Comparison of ENCODE assay signal across 1 cellular context in the genomic region with DNA sequence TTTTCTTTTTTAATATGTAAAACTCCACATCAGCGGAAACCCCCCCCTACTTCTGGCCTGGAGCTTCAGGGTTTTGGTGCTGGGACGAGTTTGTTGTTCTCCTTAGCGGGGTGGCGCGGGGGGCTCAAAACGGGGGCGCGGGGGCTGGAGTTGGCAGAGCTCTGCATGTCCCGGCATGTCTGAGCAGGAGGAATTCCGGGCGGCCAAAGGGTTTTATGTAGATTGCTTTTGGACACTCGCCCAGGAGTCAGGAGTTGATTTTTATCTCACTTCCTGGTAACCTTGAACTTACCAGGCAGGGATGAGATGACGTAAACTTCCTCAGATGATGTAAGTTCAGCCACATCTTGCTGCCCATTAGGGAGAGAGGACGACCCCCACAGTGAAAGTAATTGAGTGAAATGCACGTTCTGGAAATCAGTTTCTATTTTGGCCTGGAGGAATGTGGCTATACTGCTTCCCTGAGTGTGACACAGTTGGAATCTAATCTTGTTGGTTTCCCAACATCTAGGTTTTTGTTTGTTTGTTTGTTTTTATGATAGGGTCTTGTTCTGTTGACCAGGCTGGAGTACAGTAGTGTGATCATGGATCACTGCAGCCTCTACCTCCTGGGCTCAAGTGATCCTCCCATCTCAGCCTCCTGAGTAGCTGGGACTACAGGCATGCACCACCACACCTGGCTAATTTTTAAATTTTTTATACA.
TF ChIP-seq lines count a peak whose summit lies in the region.

No MANE protein-coding gene starts in this region.

TF ChIP-seq in K562, 482 proteins besides CTCF, POLR2A, EP300 and RAD21 (continued from another document and continues in another):
- TF ChIP-seq ZNF551 (CRISPR knock-in tag; IDR thresholded peaks at IDR 0.05) (no peak), ZNF41 (CRISPR knock-in tag; conservative IDR thresholded peaks at IDR 0.05) (peak; percentile 69), ESRRA (IDR thresholded peaks at IDR 0.05; ENCODE audit: borderline replicate concordance, low read depth) (peak; percentile 94), JUN (IDR thresholded peaks at IDR 0.05; ENCODE audit: borderline replicate concordance, low read depth, low read length) (peak; percentile 98), JUN (CRISPR knock-in tag; IDR thresholded peaks at IDR 0.05; ENCODE audit: borderline replicate concordance) (peak; percentile 92; the same call in 1 of the 2 replicates), SIN3A (IDR thresholded peaks at IDR 0.05; ENCODE audit: borderline replicate concordance in 2 of 2, control insufficient read depth in 1 of 2, low read depth in 2 of 2, low read length in 2 of 2) (no peak), MAFG (tag; conservative IDR thresholded peaks at IDR 0.05) (no peak), ZNF766 (CRISPR knock-in tag; conservative IDR thresholded peaks at IDR 0.05) (peak; percentile 65; the same call in 1 of the 2 replicates), CBFA2T3 (IDR thresholded peaks at IDR 0.05) (peak; percentile 50), COPS2 (conservative IDR thresholded peaks at IDR 0.05) (no peak), ZNF311 (CRISPR knock-in tag; IDR thresholded peaks at IDR 0.05) (peak; percentile 88), MCM2 (IDR thresholded peaks at IDR 0.05; ENCODE audit: low read depth) (no peak), YY1 (IDR thresholded peaks at IDR 0.05; ENCODE audit: borderline replicate concordance in 1 of 3, control insufficient read depth in 1 of 3, extremely low read depth in 1 of 3, insufficient read depth in 3 of 3, insufficient read length in 1 of 3, insufficient replicate concordance in 2 of 3, low read depth in 1 of 3, low read length in 2 of 3) (no peak), OTX1 (CRISPR knock-in tag; IDR thresholded peaks at IDR 0.05) (0 out of 2 replicates have a peak, but pooled peaks have one; percentile 59), ZFPM2 (CRISPR knock-in tag; IDR thresholded peaks at IDR 0.05) (no peak), HNRNPH1 (optimal IDR thresholded peaks at IDR 0.05; ENCODE audit: low read depth, low read length) (no peak), ARNT (IDR thresholded peaks at IDR 0.05) (peak in 1 of 2 experiments; percentile 94; a peak in 2 of 4 replicates), ZBTB8A (IDR thresholded peaks at IDR 0.05; ENCODE audit: partially characterized antibody) (no peak), HNRNPK (IDR thresholded peaks at IDR 0.05; ENCODE audit: low read depth, low read length, poor library complexity, severe bottlenecking) (no peak), KAT7 (CRISPR knock-in tag; IDR thresholded peaks at IDR 0.05; ENCODE audit: borderline replicate concordance) (no peak), TCF7L2 (IDR thresholded peaks at IDR 0.05; ENCODE audit: low read depth, low read length) (no peak), TEAD4 (IDR thresholded peaks at IDR 0.05; ENCODE audit: low read length) (peak; percentile 69), TEAD4 (CRISPR knock-in tag; IDR thresholded peaks at IDR 0.05; ENCODE audit: borderline replicate concordance) (no peak), ELF4 (CRISPR knock-in tag; IDR thresholded peaks at IDR 0.05) (peak; percentile 88), E2F3 (CRISPR knock-in tag; IDR thresholded peaks at IDR 0.05) (peak; percentile 13; the same call in 1 of the 2 replicates), NCOA4 (IDR thresholded peaks at IDR 0.05; ENCODE audit: partially characterized antibody) (no peak), PCBP1 (IDR thresholded peaks at IDR 0.05; ENCODE audit: low read depth, low read length, poor library complexity, severe bottlenecking) (no peak), SMARCB1 (IDR thresholded peaks at IDR 0.05; ENCODE audit: insufficient read length, low read depth) (no peak), MTA1 (IDR thresholded peaks at IDR 0.05; ENCODE audit: borderline replicate concordance) (peak; percentile 84), DPF2 (IDR thresholded peaks at IDR 0.05) (peak; percentile 93), RBM15 (IDR thresholded peaks at IDR 0.05; ENCODE audit: insufficient read depth, low read length) (no peak), ZNF707 (CRISPR knock-in tag; conservative IDR thresholded peaks at IDR 0.05) (no peak), SAFB (IDR thresholded peaks at IDR 0.05; ENCODE audit: borderline replicate concordance, low read depth, low read length) (no peak), PHF8 (IDR thresholded peaks at IDR 0.05; ENCODE audit: borderline replicate concordance, low read length) (no peak), TCF7 (IDR thresholded peaks at IDR 0.05; ENCODE audit: borderline replicate concordance) (no peak; the same call in 1 of the 2 replicates), ZNF79 (CRISPR knock-in tag; IDR thresholded peaks at IDR 0.05; ENCODE audit: low read depth) (0 out of 2 replicates have a peak, but pooled peaks have one; percentile 23), CTBP1 (IDR thresholded peaks at IDR 0.05; ENCODE audit: borderline replicate concordance) (peak; percentile 57; the same call in 1 of the 2 replicates)
- TF ChIP-seq, protein P1, sequence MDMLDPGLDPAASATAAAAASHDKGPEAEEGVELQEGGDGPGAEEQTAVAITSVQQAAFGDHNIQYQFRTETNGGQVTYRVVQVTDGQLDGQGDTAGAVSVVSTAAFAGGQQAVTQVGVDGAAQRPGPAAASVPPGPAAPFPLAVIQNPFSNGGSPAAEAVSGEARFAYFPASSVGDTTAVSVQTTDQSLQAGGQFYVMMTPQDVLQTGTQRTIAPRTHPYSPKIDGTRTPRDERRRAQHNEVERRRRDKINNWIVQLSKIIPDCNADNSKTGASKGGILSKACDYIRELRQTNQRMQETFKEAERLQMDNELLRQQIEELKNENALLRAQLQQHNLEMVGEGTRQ (CRISPR knock-in tag; IDR thresholded peaks at IDR 0.05), result no peak
- TF ChIP-seq, protein P2, sequence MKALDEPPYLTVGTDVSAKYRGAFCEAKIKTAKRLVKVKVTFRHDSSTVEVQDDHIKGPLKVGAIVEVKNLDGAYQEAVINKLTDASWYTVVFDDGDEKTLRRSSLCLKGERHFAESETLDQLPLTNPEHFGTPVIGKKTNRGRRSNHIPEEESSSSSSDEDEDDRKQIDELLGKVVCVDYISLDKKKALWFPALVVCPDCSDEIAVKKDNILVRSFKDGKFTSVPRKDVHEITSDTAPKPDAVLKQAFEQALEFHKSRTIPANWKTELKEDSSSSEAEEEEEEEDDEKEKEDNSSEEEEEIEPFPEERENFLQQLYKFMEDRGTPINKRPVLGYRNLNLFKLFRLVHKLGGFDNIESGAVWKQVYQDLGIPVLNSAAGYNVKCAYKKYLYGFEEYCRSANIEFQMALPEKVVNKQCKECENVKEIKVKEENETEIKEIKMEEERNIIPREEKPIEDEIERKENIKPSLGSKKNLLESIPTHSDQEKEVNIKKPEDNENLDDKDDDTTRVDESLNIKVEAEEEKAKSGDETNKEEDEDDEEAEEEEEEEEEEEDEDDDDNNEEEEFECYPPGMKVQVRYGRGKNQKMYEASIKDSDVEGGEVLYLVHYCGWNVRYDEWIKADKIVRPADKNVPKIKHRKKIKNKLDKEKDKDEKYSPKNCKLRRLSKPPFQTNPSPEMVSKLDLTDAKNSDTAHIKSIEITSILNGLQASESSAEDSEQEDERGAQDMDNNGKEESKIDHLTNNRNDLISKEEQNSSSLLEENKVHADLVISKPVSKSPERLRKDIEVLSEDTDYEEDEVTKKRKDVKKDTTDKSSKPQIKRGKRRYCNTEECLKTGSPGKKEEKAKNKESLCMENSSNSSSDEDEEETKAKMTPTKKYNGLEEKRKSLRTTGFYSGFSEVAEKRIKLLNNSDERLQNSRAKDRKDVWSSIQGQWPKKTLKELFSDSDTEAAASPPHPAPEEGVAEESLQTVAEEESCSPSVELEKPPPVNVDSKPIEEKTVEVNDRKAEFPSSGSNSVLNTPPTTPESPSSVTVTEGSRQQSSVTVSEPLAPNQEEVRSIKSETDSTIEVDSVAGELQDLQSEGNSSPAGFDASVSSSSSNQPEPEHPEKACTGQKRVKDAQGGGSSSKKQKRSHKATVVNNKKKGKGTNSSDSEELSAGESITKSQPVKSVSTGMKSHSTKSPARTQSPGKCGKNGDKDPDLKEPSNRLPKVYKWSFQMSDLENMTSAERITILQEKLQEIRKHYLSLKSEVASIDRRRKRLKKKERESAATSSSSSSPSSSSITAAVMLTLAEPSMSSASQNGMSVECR (CRISPR knock-in tag; IDR thresholded peaks at IDR 0.05), result peak; percentile 40; the same call in 1 of the 2 replicates
- TF ChIP-seq, protein P3, sequence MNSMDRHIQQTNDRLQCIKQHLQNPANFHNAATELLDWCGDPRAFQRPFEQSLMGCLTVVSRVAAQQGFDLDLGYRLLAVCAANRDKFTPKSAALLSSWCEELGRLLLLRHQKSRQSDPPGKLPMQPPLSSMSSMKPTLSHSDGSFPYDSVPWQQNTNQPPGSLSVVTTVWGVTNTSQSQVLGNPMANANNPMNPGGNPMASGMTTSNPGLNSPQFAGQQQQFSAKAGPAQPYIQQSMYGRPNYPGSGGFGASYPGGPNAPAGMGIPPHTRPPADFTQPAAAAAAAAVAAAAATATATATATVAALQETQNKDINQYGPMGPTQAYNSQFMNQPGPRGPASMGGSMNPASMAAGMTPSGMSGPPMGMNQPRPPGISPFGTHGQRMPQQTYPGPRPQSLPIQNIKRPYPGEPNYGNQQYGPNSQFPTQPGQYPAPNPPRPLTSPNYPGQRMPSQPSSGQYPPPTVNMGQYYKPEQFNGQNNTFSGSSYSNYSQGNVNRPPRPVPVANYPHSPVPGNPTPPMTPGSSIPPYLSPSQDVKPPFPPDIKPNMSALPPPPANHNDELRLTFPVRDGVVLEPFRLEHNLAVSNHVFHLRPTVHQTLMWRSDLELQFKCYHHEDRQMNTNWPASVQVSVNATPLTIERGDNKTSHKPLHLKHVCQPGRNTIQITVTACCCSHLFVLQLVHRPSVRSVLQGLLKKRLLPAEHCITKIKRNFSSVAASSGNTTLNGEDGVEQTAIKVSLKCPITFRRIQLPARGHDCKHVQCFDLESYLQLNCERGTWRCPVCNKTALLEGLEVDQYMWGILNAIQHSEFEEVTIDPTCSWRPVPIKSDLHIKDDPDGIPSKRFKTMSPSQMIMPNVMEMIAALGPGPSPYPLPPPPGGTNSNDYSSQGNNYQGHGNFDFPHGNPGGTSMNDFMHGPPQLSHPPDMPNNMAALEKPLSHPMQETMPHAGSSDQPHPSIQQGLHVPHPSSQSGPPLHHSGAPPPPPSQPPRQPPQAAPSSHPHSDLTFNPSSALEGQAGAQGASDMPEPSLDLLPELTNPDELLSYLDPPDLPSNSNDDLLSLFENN (IDR thresholded peaks at IDR 0.05; ENCODE audit: low read depth in 2 of 2, low read length in 2 of 2), result no peak
- TF ChIP-seq, protein P4, sequence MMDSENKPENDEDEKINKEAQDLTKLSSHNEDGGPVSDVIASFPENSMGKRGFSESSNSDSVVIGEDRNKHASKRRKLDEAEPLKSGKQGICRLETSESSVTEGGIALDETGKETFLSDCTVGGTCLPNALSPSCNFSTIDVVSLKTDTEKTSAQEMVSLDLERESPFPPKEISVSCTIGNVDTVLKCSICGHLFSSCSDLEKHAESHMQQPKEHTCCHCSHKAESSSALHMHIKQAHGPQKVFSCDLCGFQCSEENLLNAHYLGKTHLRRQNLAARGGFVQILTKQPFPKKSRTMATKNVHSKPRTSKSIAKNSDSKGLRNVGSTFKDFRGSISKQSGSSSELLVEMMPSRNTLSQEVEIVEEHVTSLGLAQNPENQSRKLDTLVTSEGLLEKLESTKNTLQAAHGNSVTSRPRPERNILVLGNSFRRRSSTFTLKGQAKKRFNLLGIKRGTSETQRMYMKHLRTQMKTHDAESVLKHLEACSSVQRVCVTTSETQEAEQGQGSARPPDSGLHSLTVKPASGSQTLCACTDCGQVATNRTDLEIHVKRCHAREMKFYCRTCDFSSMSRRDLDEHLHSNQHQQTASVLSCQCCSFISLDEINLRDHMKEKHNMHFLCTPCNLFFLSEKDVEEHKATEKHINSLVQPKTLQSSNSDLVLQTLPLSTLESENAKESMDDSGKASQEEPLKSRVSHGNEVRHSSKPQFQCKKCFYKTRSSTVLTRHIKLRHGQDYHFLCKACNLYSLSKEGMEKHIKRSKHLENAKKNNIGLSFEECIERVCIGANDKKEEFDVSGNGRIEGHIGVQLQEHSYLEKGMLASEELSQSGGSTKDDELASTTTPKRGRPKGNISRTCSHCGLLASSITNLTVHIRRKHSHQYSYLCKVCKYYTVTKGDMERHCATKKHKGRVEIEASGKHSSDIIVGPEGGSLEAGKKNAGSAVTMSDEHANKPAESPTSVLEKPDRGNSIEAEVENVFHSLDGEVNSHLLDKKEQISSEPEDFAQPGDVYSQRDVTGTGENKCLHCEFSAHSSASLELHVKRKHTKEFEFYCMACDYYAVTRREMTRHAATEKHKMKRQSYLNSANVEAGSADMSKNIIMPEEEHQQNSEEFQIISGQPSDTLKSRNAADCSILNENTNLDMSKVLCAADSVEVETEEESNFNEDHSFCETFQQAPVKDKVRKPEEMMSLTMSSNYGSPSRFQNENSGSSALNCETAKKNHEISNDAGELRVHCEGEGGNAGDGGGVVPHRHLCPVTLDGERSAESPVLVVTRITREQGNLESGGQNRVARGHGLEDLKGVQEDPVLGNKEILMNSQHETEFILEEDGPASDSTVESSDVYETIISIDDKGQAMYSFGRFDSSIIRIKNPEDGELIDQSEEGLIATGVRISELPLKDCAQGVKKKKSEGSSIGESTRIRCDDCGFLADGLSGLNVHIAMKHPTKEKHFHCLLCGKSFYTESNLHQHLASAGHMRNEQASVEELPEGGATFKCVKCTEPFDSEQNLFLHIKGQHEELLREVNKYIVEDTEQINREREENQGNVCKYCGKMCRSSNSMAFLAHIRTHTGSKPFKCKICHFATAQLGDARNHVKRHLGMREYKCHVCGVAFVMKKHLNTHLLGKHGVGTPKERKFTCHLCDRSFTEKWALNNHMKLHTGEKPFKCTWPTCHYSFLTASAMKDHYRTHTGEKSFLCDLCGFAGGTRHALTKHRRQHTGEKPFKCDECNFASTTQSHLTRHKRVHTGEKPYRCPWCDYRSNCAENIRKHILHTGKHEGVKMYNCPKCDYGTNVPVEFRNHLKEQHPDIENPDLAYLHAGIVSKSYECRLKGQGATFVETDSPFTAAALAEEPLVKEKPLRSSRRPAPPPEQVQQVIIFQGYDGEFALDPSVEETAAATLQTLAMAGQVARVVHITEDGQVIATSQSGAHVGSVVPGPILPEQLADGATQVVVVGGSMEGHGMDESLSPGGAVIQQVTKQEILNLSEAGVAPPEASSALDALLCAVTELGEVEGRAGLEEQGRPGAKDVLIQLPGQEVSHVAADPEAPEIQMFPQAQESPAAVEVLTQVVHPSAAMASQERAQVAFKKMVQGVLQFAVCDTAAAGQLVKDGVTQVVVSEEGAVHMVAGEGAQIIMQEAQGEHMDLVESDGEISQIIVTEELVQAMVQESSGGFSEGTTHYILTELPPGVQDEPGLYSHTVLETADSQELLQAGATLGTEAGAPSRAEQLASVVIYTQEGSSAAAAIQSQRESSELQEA (IDR thresholded peaks at IDR 0.05; ENCODE audit: low read depth), result no peak
- TF ChIP-seq, protein P5, sequence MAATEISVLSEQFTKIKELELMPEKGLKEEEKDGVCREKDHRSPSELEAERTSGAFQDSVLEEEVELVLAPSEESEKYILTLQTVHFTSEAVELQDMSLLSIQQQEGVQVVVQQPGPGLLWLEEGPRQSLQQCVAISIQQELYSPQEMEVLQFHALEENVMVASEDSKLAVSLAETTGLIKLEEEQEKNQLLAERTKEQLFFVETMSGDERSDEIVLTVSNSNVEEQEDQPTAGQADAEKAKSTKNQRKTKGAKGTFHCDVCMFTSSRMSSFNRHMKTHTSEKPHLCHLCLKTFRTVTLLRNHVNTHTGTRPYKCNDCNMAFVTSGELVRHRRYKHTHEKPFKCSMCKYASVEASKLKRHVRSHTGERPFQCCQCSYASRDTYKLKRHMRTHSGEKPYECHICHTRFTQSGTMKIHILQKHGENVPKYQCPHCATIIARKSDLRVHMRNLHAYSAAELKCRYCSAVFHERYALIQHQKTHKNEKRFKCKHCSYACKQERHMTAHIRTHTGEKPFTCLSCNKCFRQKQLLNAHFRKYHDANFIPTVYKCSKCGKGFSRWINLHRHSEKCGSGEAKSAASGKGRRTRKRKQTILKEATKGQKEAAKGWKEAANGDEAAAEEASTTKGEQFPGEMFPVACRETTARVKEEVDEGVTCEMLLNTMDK (IDR thresholded peaks at IDR 0.05; ENCODE audit: borderline replicate concordance, insufficient read depth, low read depth, low read length, poor library complexity, severe bottlenecking), result no peak
